27 cellular contexts compared by ENCODE assay signal in genomic region chr22:31814942-31815341, GRCh38.
"Had no signal": no experiment of that assay in that cellular context is flagged by ENCODE, and none has a peak within 500 bp of the region (broad histone marks: within the 10 kb centered on the region; RNA-seq: fewer than 3 reads in every experiment).

No MANE protein-coding gene starts in this region.

- H3K4me3 ChIP-seq: breast epithelium, esophagus squamous epithelium, prostate gland, sigmoid colon, smooth muscle cell, upper lobe of right lung had no signal

- ATAC-seq: activated naive CD4-positive, alpha-beta T cell treated with anti-CD3 and anti-CD28 coated beads, Interleukin-2, amount 50 U/mL, for 72 hours; activated T-cell treated with anti-CD3 and anti-CD28 coated beads, Interleukin-2, amount 50 U/mL, for 72 hours; left ventricle myocardium superior; naive thymus-derived CD8-positive, alpha-beta T cell; SK-N-SH treated with all-trans-retinoic acid at 6 μM for 48 hours; stimulated activated memory B cell treated with anti-CD40 and anti-IgM and Interleukin-4, amounts not matched to agents 10 μg/mL and 1 μg/mL and 100 μg/mL, for 72 hours; stimulated activated naive CD8-positive, alpha-beta T cell treated with anti-CD3 and anti-CD28 coated beads, Interleukin-15, amount 100 ng/mL, for 72 hours; upper lobe of right lung had no signal

- H3K27ac Mint-ChIP-seq: activated naive CD4-positive, alpha-beta T cell treated with anti-CD3 and anti-CD28 coated beads, Interleukin-2, amount 50 U/mL, for 72 hours; activated T-cell treated with anti-CD3 and anti-CD28 coated beads, Interleukin-2, amount 50 U/mL, for 72 hours; mesothelial cell of epicardium; naive thymus-derived CD8-positive, alpha-beta T cell; stimulated activated memory B cell treated with anti-CD40 and anti-IgM and Interleukin-4, amounts not matched to agents 10 μg/mL and 1 μg/mL and 100 μg/mL, for 72 hours had no signal

- H3K4me1 Mint-ChIP-seq: mesothelial cell of epicardium; naive thymus-derived CD8-positive, alpha-beta T cell had no signal

- DNase-seq: activated CD4-positive, alpha-beta T cell treated with anti-CD3 and anti-CD28 coated beads for 4 hours; activated CD4-positive, alpha-beta T cell treated with anti-CD3 and anti-CD28 coated beads, Interleukin-2, amount 50 U/mL, for 4 hours; activated naive CD4-positive, alpha-beta T cell; activated T-cell treated with anti-CD3 and anti-CD28 coated beads for 4 hours; activated T-cell treated with anti-CD3 and anti-CD28 coated beads, Interleukin-2, amount 50 U/mL, for 72 hours; central memory CD4-positive, alpha-beta T cell; effector CD4-positive, alpha-beta T cell; esophagus squamous epithelium; foreskin melanocyte; left ventricle myocardium superior; mammary epithelial cell; naive thymus-derived CD8-positive, alpha-beta T cell; retina; sigmoid colon; stimulated activated CD4-positive, alpha-beta T cell treated with anti-CD3 and anti-CD28 coated beads, Interleukin-1b, Interleukin-23, amount 100 ng/mL, for 48 hours; stimulated activated CD4-positive, alpha-beta T cell treated with anti-CD3 and anti-CD28 coated beads, Interleukin-4, amount 100 ng/mL, for 4 hours; stimulated activated CD8-positive, alpha-beta memory T cell treated with anti-CD3 and anti-CD28 coated beads, Interleukin-4, amount 100 ng/mL, for 48 hours; stimulated activated naive CD8-positive, alpha-beta T cell treated with anti-CD3 and anti-CD28 coated beads, Interleukin-15, amount 100 ng/mL, for 72 hours; substantia nigra; upper lobe of right lung had no signal

- H3K9me3 Mint-ChIP-seq: activated naive CD4-positive, alpha-beta T cell treated with anti-CD3 and anti-CD28 coated beads, Interleukin-2, amount 50 U/mL, for 72 hours; activated T-cell treated with anti-CD3 and anti-CD28 coated beads, Interleukin-2, amount 50 U/mL, for 72 hours; mesothelial cell of epicardium; naive thymus-derived CD8-positive, alpha-beta T cell; stimulated activated memory B cell treated with anti-CD40 and anti-IgM and Interleukin-4, amounts not matched to agents 10 μg/mL and 1 μg/mL and 100 μg/mL, for 72 hours; stimulated activated naive CD8-positive, alpha-beta T cell treated with anti-CD3 and anti-CD28 coated beads, Interleukin-15, amount 100 ng/mL, for 72 hours had no signal

- H3K4me3 Mint-ChIP-seq: activated T-cell treated with anti-CD3 and anti-CD28 coated beads, Interleukin-2, amount 50 U/mL, for 72 hours; mesothelial cell of epicardium; naive thymus-derived CD8-positive, alpha-beta T cell; stimulated activated memory B cell treated with anti-CD40 and anti-IgM and Interleukin-4, amounts not matched to agents 10 μg/mL and 1 μg/mL and 100 μg/mL, for 72 hours; stimulated activated naive CD8-positive, alpha-beta T cell treated with anti-CD3 and anti-CD28 coated beads, Interleukin-15, amount 100 ng/mL, for 72 hours had no signal

- H3K27ac ChIP-seq: breast epithelium, esophagus squamous epithelium, prostate gland, sigmoid colon, upper lobe of right lung had no signal

- H3K9me3 ChIP-seq: breast epithelium, esophagus squamous epithelium, prostate gland, sigmoid colon, upper lobe of right lung had no signal

- H3K4me2 ChIP-seq: smooth muscle cell had no signal

- H3K27me3 Mint-ChIP-seq: naive thymus-derived CD8-positive, alpha-beta T cell; stimulated activated memory B cell treated with anti-CD40 and anti-IgM and Interleukin-4, amounts not matched to agents 10 μg/mL and 1 μg/mL and 100 μg/mL, for 72 hours; stimulated activated naive CD8-positive, alpha-beta T cell treated with anti-CD3 and anti-CD28 coated beads, Interleukin-15, amount 100 ng/mL, for 72 hours had no signal

- H3K27me3 ChIP-seq: breast epithelium, esophagus squamous epithelium, sigmoid colon, upper lobe of right lung had no signal

- H3K4me1 ChIP-seq: breast epithelium, esophagus squamous epithelium, prostate gland, sigmoid colon, upper lobe of right lung had no signal
